10 cellular contexts compared by ENCODE assay signal in genomic region chr6:123802351-123802696, GRCh38. TPM values are rescaled to one million over a fixed set of nuclear protein-coding genes. Genes with fewer than 3 reads are reported as not detected.
DNase-seq lines count a peak whose midpoint lies in the region; ATAC-seq, FAIRE-seq and TF ChIP-seq lines count a peak whose summit lies in the region.
"Had no signal": no experiment of that assay in that cellular context is flagged by ENCODE, and none has a peak within 500 bp of the region (broad histone marks: within the 10 kb centered on the region; RNA-seq: fewer than 3 reads in every experiment).

No MANE protein-coding gene starts in this region.

- BruUV-seq in Calu3 (replicated peaks; lab: Mats Ljungman, UMichigan) (no TSS peak), HepG2 (replicated peaks; lab: Mats Ljungman, UMichigan) (no TSS peak)

- H3K36me3 ChIP-seq in KMS-11 (ENCODE audit: insufficient read depth), result no peaks in the 10 kb centered on the region
- no peaks in the 10 kb centered on the region for H3K36me3 ChIP-seq in HepG2 (replicated peaks in 1 of 2; ENCODE audit: control insufficient read depth in 1 of 2, insufficient read depth in 2 of 2, low read length in 2 of 2)
- no peaks in the 10 kb centered on the region for H3K36me3 ChIP-seq in HAP-1 (replicated peaks)

- peaks cover 5% of the 10 kb centered on the region for H3K4me1 ChIP-seq in KMS-11 (ENCODE audit: low read depth, poor library complexity, severe bottlenecking)
- no peaks in the 10 kb centered on the region for H3K4me1 ChIP-seq in HepG2 (ENCODE audit: insufficient read depth, low read length)
- peaks cover 4% of the 10 kb centered on the region for H3K4me1 ChIP-seq in HAP-1

- H3K9me3 ChIP-seq in HepG2 (ENCODE audit: low read length) (no peaks in the 10 kb centered on the region), HAP-1 (no peaks in the 10 kb centered on the region)

- DNase-seq in Calu3, result no peak
- DNase-seq in HepG2 (ENCODE audit: low spot score), result no peak
- no peak for DNase-seq in NCI-H345 treated with DMSO at 0.1 percent for 48 hours (lab: John Stamatoyannopoulos, UW; ENCODE audit: unreplicated experiment)
- no peak for DNase-seq in pons (ENCODE audit: low spot score)
- DNase-seq in lower leg skin (ENCODE audit: low spot score in 2 of 2), result no peak
- no peak for DNase-seq in HAP-1 (ENCODE audit: low spot score in 2 of 2)

- no peak overlapping the region for H3K27ac Mint-ChIP-seq in Calu3 (ENCODE audit: unreplicated experiment)

- in situ Hi-C loops in HepG2 (cut with HindIII; ENCODE audit: extremely low pct_ligation_motif_present, low pct_unique_long_range_greater_than_20kb), result loop anchor here (25.0 kb wide), 1 partner anchor 985 kb away; no protein-coding TSS in a partner anchor
- in situ Hi-C loops in HAP-1 (cut with MboI; ENCODE audit: low sequenced_read_pairs), result loop anchor here (25.0 kb wide), 1 partner anchor 985 kb away; no protein-coding TSS in a partner anchor

- H3K4me1 Mint-ChIP-seq in Calu3 (ENCODE audit: low read depth, unreplicated experiment), result no peaks in the 10 kb centered on the region

- TF ChIP-seq CTCF in Calu3 (IDR thresholded peaks at IDR 0.05; ENCODE audit: unreplicated experiment), result no peak
- TF ChIP-seq CTCF in KMS-11 (conservative IDR thresholded peaks at IDR 0.05; ENCODE audit: low read depth, low read length), result no peak
- no peak for TF ChIP-seq CTCF in HepG2 (CRISPR knock-in tag; IDR thresholded peaks at IDR 0.05)
- no peak for TF ChIP-seq CTCF in lower leg skin (IDR thresholded peaks at IDR 0.05)

- H3K27me3 Mint-ChIP-seq in Calu3 (ENCODE audit: unreplicated experiment), result peaks cover 16% of the 10 kb centered on the region

- H3K4me2 ChIP-seq in KMS-11 (peak overlapping the region; percentile 57), HepG2 (ENCODE audit: low read depth, low read length) (no peak overlapping the region)

- ATAC-seq in GM21529 (IDR thresholded peaks at IDR 0.05; ENCODE audit: unreplicated experiment) (peak; percentile 3), HepG2 (peak; percentile 33)

- peak overlapping the region; percentile 78 for H3K4me3 Mint-ChIP-seq in Calu3 (ENCODE audit: low read depth, unreplicated experiment)

- intact Hi-C loops in Calu3 (cut with micrococcal nuclease; ENCODE audit: unreplicated experiment) (loop anchor here (1.0 to 2.0 kb wide), 2 partner anchors 164 to 994 kb away; no protein-coding TSS in a partner anchor), HepG2 (cut with micrococcal nuclease; ENCODE audit: unreplicated experiment) (loop anchor here (1.0 to 5.0 kb wide), 6 partner anchors 76 to 1312 kb away; no protein-coding TSS in a partner anchor), lower leg skin (cut with DNase I; ENCODE audit: low total_unique reads) (loop anchor here (10.0 kb wide), 1 partner anchor 1052 kb away; no protein-coding TSS in a partner anchor)

- CTCF ChIA-PET in Calu3 (lab: Charles Lee), result interaction anchor here (0.6 to 1.6 kb wide), 7 partner anchors 25 to 994 kb away, joined by 3 to 11 read pairs (median 4); no protein-coding TSS in a partner anchor
- CTCF ChIA-PET in HepG2 (lab: Yijun Ruan, JAX; ENCODE audit: low intra/inter-chr PET ratio, low total read pairs), result interaction anchor here (1.1 kb wide), 3 partner anchors 163 to 1312 kb away, joined by 4 to 5 read pairs (median 4); no protein-coding TSS in a partner anchor

- POLR2A ChIA-PET in HepG2 (lab: Yijun Ruan, JAX), result no interaction called here

- H3K9me3 Mint-ChIP-seq in Calu3 (ENCODE audit: low read depth, unreplicated experiment), result no peaks in the 10 kb centered on the region

- no peak for TF ChIP-seq POLR2A in HepG2 (IDR thresholded peaks at IDR 0.05; ENCODE audit: insufficient read depth in 1 of 2, low read depth in 2 of 2, low read length in 2 of 2)
- TF ChIP-seq POLR2A in lower leg skin (IDR thresholded peaks at IDR 0.05), result no peak

- H3K27ac ChIP-seq in KMS-11 (no peak overlapping the region), HepG2 (ENCODE audit: extremely low read length, insufficient read depth, low read length) (no peak overlapping the region)

- no peaks in the 10 kb centered on the region for H4K20me1 ChIP-seq in KMS-11 (ENCODE audit: insufficient read depth)
- 0 out of 2 replicates have a peak, but pooled peaks cover 5% of the 10 kb centered on the region for H4K20me1 ChIP-seq in HepG2 (ENCODE audit: insufficient read depth, low read length)

- H3K79me2 ChIP-seq in KMS-11 (ENCODE audit: insufficient read depth, low read depth) (no peaks in the 10 kb centered on the region), HepG2 (ENCODE audit: insufficient read depth, low read length) (no peaks in the 10 kb centered on the region)

- TF ChIP-seq RAD21 in HepG2 (CRISPR knock-in tag; IDR thresholded peaks at IDR 0.05), result no peak

- FAIRE-seq in HepG2 (lab: Jason Lieb, UNC), result no peak
- FAIRE-seq: G401.6 had no signal

- peak overlapping the region; percentile 73; the same call in 1 of the 2 replicates for H2AFZ ChIP-seq in KMS-11 (ENCODE audit: low read depth)
- H2AFZ ChIP-seq in HepG2 (ENCODE audit: low read length), result no peak overlapping the region

- TF ChIP-seq EP300 in HepG2 (IDR thresholded peaks at IDR 0.05; ENCODE audit: low read depth in 2 of 2, low read length in 2 of 2) (no peak), HepG2 (CRISPR knock-in tag; IDR thresholded peaks at IDR 0.05; ENCODE audit: borderline replicate concordance) (no peak)

- H3K27me3 ChIP-seq in KMS-11 (ENCODE audit: insufficient read depth, low read depth), result no peaks in the 10 kb centered on the region
- H3K27me3 ChIP-seq in HepG2 (ENCODE audit: control insufficient read depth in 1 of 2, insufficient read depth in 2 of 2, low read length in 2 of 2), result peaks cover 0 to 24% of the 10 kb centered on the region in 2 experiments; a peak in 3 of 5 replicates
- peaks cover 65% of the 10 kb centered on the region for H3K27me3 ChIP-seq in HAP-1 (ENCODE audit: low read depth)

- H3K9ac ChIP-seq in KMS-11 (no peak overlapping the region), HepG2 (ENCODE audit: insufficient read depth, low read depth, low read length) (no peak overlapping the region)

- no peak overlapping the region for H3K4me3 ChIP-seq in KMS-11 (IDR thresholded peaks at IDR 0.05; ENCODE audit: insufficient read depth, low read depth, low read length)
- H3K4me3 ChIP-seq in HepG2 (replicated peaks in 1 of 3; ENCODE audit: insufficient read depth in 1 of 3, low read depth in 2 of 3, low read length in 3 of 3), result no peak overlapping the region
- H3K4me3 ChIP-seq in lower leg skin (ENCODE audit: low read depth, poor library complexity, severe bottlenecking), result no peak overlapping the region
- H3K4me3 ChIP-seq in HAP-1, result no peak overlapping the region

- peaks cover 12% of the 10 kb centered on the region for H3K36me3 Mint-ChIP-seq in Calu3 (ENCODE audit: insufficient read depth, unreplicated experiment)

- 12% methylated on average over 6 of the region's 6 CpGs for WGBS in HepG2 (ENCODE audit: low lambda C conversion rate)
- WGBS in lower leg skin, 2 donors, result 17 to 20% methylated on average over 6 of the region's 6 CpGs

TF ChIP-seq in HepG2, 621 proteins besides CTCF, POLR2A, EP300 and RAD21 (continues in another document):
- TF ChIP-seq ZNF768 (CRISPR knock-in tag; IDR thresholded peaks at IDR 0.05) (no peak), MED1 (CRISPR knock-in tag; IDR thresholded peaks at IDR 0.05) (no peak), PRMT3 (CRISPR knock-in tag; IDR thresholded peaks at IDR 0.05; ENCODE audit: borderline replicate concordance, low read depth) (no peak), ATF2 (CRISPR knock-in tag; IDR thresholded peaks at IDR 0.05) (no peak), ZFP36 (IDR thresholded peaks at IDR 0.05; ENCODE audit: borderline replicate concordance, low read depth, low read length, partially characterized antibody) (no peak), ARNT (IDR thresholded peaks at IDR 0.05) (no peak), KDM1A (CRISPR knock-in tag; IDR thresholded peaks at IDR 0.05) (no peak), ZNF619 (CRISPR knock-in tag; IDR thresholded peaks at IDR 0.05) (no peak)

RNA-seq across cellular contexts. Expression of gene NKAIN2, which starts 1.3 kb away (rescaled TPM):
- not detected in 2 replicates for total RNA-seq in Calu3 (2022)
- total RNA-seq in HepG2 (2016; rRNA removed; fragmentation: Illumina TruSeq; extraction: Trizol), result not detected in 2 replicates
- total RNA-seq in HepG2 (2016; cell fraction: cytosol; rRNA removed; fragmentation: Illumina TruSeq; extraction: Trizol; ENCODE audit: low read depth), result not detected in 2 replicates
- total RNA-seq in HepG2 (2016; cell fraction: insoluble cytoplasmic fraction; rRNA removed; fragmentation: Illumina TruSeq; extraction: Trizol), result 0.04 TPM in 1 of 2 replicates, not detected in the other
- total RNA-seq in HepG2 (2016; cell fraction: membrane; rRNA removed; fragmentation: Illumina TruSeq; extraction: Trizol), result not detected in 2 replicates
- not detected in 2 replicates for total RNA-seq in HepG2 (2016; cell fraction: nucleus; rRNA removed; fragmentation: Illumina TruSeq; extraction: Trizol)
- polyA plus RNA-seq in HepG2 (2011; rRNA removed), result not detected in 2 replicates
- not detected in 2 replicates for polyA plus RNA-seq in HepG2 (2011; cell fraction: cytosol; rRNA removed)
- polyA plus RNA-seq in HepG2 (2011; cell fraction: nucleus; rRNA removed), result 0.11 TPM in 1 of 2 replicates, not detected in the other
- polyA plus RNA-seq in HepG2 (2012), result 0.05 and 0.07 TPM in 2 replicates
- polyA plus RNA-seq in HepG2 (2016; cell fraction: cytosol; fragmentation: Illumina TruSeq; extraction: Trizol; ENCODE audit: low read depth), result not detected in 2 replicates
- 0.23 TPM in 1 of 2 replicates, not detected in the other for polyA plus RNA-seq in HepG2 (2016; cell fraction: insoluble cytoplasmic fraction; fragmentation: Illumina TruSeq; extraction: Trizol; ENCODE audit: low read depth)
- polyA plus RNA-seq in HepG2 (2016; cell fraction: membrane; fragmentation: Illumina TruSeq; extraction: Trizol; ENCODE audit: low read depth), result 0.06 TPM in 1 of 2 replicates, not detected in the other
- polyA plus RNA-seq in HepG2 (2016; cell fraction: nucleus; fragmentation: Illumina TruSeq; extraction: Trizol; ENCODE audit: insufficient read depth, low read depth), result not detected in 2 replicates
- not detected in 2 replicates for polyA minus RNA-seq in HepG2 (2011; rRNA and poly(A)+ RNA removed; ENCODE audit: low replicate concordance)
- polyA minus RNA-seq in HepG2 (2011; cell fraction: cytosol; rRNA and poly(A)+ RNA removed), result not detected in 2 replicates
- polyA minus RNA-seq in HepG2 (2011; cell fraction: nucleus; rRNA and poly(A)+ RNA removed), result 0.25 and 0.39 TPM in 2 replicates
- under 1 TPM in 1 of 4 donors, not detected in 3; 0.37 TPM for total RNA-seq in lower leg skin
- total RNA-seq: pulmonary artery endothelial cell had no signal
